ENCODE assay signal across 1 cellular context in the genomic region with DNA sequence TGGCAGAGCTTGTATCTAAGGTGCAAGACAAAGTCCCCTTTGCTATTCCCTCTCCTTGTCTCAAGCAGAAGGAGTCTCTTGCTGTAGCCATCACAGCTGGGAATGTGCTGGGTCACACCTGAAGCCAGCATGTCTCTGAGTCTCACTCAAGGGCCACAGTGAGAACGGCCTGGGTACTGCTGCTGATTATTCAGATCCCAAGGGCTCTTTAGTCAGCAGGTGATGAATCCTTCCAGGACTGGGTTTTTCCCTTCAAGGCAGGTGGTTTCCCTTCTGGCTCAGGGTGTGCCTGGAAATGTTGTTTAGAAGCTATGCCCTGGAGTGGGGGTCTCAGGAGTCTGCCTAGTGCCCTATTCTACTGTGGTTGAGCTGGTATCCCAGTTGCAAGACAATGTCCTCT.
TF ChIP-seq lines count a peak whose summit lies in the region.

No MANE protein-coding gene starts in this region.

TF ChIP-seq in HEK293, 187 proteins besides CTCF, POLR2A, EP300 and RAD21 (continued from another document):
- TF ChIP-seq, protein P1, sequence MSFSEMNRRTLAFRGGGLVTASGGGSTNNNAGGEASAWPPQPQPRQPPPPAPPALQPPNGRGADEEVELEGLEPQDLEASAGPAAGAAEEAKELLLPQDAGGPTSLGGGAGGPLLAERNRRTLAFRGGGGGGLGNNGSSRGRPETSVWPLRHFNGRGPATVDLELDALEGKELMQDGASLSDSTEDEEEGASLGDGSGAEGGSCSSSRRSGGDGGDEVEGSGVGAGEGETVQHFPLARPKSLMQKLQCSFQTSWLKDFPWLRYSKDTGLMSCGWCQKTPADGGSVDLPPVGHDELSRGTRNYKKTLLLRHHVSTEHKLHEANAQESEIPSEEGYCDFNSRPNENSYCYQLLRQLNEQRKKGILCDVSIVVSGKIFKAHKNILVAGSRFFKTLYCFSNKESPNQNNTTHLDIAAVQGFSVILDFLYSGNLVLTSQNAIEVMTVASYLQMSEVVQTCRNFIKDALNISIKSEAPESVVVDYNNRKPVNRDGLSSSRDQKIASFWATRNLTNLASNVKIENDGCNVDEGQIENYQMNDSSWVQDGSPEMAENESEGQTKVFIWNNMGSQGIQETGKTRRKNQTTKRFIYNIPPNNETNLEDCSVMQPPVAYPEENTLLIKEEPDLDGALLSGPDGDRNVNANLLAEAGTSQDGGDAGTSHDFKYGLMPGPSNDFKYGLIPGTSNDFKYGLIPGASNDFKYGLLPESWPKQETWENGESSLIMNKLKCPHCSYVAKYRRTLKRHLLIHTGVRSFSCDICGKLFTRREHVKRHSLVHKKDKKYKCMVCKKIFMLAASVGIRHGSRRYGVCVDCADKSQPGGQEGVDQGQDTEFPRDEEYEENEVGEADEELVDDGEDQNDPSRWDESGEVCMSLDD (tag by site-specific recombination; IDR thresholded peaks at IDR 0.05): no peak
- TF ChIP-seq ZNF830 (tag by site-specific recombination; IDR thresholded peaks at IDR 0.05; ENCODE audit: low read depth): no peak
- TF ChIP-seq, protein P2, sequence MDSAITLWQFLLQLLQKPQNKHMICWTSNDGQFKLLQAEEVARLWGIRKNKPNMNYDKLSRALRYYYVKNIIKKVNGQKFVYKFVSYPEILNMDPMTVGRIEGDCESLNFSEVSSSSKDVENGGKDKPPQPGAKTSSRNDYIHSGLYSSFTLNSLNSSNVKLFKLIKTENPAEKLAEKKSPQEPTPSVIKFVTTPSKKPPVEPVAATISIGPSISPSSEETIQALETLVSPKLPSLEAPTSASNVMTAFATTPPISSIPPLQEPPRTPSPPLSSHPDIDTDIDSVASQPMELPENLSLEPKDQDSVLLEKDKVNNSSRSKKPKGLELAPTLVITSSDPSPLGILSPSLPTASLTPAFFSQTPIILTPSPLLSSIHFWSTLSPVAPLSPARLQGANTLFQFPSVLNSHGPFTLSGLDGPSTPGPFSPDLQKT (IDR thresholded peaks at IDR 0.05; ENCODE audit: borderline replicate concordance, low read depth, low read length): no peak
- no peak for TF ChIP-seq ZNF658 (tag by site-specific recombination; IDR thresholded peaks at IDR 0.05)
- TF ChIP-seq, protein P3, sequence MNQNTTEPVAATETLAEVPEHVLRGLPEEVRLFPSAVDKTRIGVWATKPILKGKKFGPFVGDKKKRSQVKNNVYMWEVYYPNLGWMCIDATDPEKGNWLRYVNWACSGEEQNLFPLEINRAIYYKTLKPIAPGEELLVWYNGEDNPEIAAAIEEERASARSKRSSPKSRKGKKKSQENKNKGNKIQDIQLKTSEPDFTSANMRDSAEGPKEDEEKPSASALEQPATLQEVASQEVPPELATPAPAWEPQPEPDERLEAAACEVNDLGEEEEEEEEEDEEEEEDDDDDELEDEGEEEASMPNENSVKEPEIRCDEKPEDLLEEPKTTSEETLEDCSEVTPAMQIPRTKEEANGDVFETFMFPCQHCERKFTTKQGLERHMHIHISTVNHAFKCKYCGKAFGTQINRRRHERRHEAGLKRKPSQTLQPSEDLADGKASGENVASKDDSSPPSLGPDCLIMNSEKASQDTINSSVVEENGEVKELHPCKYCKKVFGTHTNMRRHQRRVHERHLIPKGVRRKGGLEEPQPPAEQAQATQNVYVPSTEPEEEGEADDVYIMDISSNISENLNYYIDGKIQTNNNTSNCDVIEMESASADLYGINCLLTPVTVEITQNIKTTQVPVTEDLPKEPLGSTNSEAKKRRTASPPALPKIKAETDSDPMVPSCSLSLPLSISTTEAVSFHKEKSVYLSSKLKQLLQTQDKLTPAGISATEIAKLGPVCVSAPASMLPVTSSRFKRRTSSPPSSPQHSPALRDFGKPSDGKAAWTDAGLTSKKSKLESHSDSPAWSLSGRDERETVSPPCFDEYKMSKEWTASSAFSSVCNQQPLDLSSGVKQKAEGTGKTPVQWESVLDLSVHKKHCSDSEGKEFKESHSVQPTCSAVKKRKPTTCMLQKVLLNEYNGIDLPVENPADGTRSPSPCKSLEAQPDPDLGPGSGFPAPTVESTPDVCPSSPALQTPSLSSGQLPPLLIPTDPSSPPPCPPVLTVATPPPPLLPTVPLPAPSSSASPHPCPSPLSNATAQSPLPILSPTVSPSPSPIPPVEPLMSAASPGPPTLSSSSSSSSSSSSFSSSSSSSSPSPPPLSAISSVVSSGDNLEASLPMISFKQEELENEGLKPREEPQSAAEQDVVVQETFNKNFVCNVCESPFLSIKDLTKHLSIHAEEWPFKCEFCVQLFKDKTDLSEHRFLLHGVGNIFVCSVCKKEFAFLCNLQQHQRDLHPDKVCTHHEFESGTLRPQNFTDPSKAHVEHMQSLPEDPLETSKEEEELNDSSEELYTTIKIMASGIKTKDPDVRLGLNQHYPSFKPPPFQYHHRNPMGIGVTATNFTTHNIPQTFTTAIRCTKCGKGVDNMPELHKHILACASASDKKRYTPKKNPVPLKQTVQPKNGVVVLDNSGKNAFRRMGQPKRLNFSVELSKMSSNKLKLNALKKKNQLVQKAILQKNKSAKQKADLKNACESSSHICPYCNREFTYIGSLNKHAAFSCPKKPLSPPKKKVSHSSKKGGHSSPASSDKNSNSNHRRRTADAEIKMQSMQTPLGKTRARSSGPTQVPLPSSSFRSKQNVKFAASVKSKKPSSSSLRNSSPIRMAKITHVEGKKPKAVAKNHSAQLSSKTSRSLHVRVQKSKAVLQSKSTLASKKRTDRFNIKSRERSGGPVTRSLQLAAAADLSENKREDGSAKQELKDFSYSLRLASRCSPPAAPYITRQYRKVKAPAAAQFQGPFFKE (tag by site-specific recombination; IDR thresholded peaks at IDR 0.05; ENCODE audit: borderline replicate concordance): no peak
- no peak for TF ChIP-seq KLF8 (tag by site-specific recombination; IDR thresholded peaks at IDR 0.05)
- TF ChIP-seq, protein P4, sequence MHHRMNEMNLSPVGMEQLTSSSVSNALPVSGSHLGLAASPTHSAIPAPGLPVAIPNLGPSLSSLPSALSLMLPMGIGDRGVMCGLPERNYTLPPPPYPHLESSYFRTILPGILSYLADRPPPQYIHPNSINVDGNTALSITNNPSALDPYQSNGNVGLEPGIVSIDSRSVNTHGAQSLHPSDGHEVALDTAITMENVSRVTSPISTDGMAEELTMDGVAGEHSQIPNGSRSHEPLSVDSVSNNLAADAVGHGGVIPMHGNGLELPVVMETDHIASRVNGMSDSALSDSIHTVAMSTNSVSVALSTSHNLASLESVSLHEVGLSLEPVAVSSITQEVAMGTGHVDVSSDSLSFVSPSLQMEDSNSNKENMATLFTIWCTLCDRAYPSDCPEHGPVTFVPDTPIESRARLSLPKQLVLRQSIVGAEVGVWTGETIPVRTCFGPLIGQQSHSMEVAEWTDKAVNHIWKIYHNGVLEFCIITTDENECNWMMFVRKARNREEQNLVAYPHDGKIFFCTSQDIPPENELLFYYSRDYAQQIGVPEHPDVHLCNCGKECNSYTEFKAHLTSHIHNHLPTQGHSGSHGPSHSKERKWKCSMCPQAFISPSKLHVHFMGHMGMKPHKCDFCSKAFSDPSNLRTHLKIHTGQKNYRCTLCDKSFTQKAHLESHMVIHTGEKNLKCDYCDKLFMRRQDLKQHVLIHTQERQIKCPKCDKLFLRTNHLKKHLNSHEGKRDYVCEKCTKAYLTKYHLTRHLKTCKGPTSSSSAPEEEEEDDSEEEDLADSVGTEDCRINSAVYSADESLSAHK (tag by site-specific recombination; IDR thresholded peaks at IDR 0.05): no peak
- TF ChIP-seq ZNF2 (tag by site-specific recombination; IDR thresholded peaks at IDR 0.05): no peak
- no peak for TF ChIP-seq PRDM1 (tag by site-specific recombination; IDR thresholded peaks at IDR 0.05)
- no peak for TF ChIP-seq ZNF792 (tag by site-specific recombination; IDR thresholded peaks at IDR 0.05)
- no peak for TF ChIP-seq MZF1 (tag by site-specific recombination; IDR thresholded peaks at IDR 0.05; ENCODE audit: borderline replicate concordance)
- no peak for TF ChIP-seq ZNF132 (tag by site-specific recombination; IDR thresholded peaks at IDR 0.05; ENCODE audit: borderline replicate concordance)
TF ChIP-seq in HEK293: peak in this region for 0.
